In the genomic region with DNA sequence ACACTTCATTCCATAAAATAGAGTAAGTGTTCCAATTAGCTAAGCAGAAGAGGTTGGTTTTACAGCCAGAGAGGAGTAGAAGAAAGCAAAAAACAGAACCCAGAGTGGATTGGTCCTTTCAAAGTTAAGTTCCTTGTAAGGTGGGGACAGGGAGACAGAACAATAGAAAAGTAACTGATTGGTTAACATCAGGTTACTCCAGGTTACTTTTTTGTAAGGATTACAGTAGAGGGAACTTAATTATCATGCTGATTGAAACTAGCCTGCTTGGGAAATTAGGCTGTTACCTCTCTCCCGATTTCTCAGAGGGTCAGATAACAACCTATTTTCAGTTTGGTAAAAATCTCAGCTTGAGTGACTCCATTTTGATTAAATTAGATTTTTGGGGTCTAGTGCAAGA, we compare ENCODE assay signal across 22 cellular contexts.
"Had no signal": no experiment of that assay in that cellular context is flagged by ENCODE, and none has a peak within 500 bp of the region (broad histone marks: within the 10 kb centered on the region; RNA-seq: fewer than 3 reads in every experiment).

No MANE protein-coding gene starts in this region.

- H3K4me3 ChIP-seq: body of pancreas, dorsolateral prefrontal cortex, gastroesophageal sphincter, right lobe of liver, tibial nerve had no signal

- DNase-seq: activated effector memory CD4-positive, alpha-beta T cell treated with Interleukin-2 at 50 U/mL for 16 hours; activated naive CD4-positive, alpha-beta T cell treated with Interleukin-2 at 50 U/mL for 16 hours; activated T-cell treated with anti-CD3 and anti-CD28 coated beads for 4 hours; activated T-cell treated with anti-CD3 and anti-CD28 coated beads, Interleukin-2, amount 50 U/mL, for 72 hours; anterior cingulate cortex; body of pancreas; dorsolateral prefrontal cortex; effector memory CD4-positive, alpha-beta T cell; erythroblast; hippocampal formation; left cardiac atrium; left ventricle myocardium superior; right lobe of liver; stimulated activated CD4-positive, alpha-beta T cell treated with anti-CD3 and anti-CD28 coated beads, Interleukin-2, amount 100 ng/mL, for 48 hours; stimulated activated naive CD4-positive, alpha-beta T cell treated with Interleukin-2 at 50 U/mL for 16 hours; T-helper 2 cell had no signal

- H3K4me1 Mint-ChIP-seq: nephron had no signal

- H3K4me1 ChIP-seq: body of pancreas, gastroesophageal sphincter, right lobe of liver, tibial nerve had no signal

- H3K36me3 ChIP-seq: neutrophil, tibial nerve had no signal

- H3K4me3 Mint-ChIP-seq: activated naive CD8-positive, alpha-beta T cell; activated T-cell treated with anti-CD3 and anti-CD28 coated beads, Interleukin-2, amount 50 U/mL, for 72 hours; nephron had no signal

- ATAC-seq: activated T-cell treated with anti-CD3 and anti-CD28 coated beads, Interleukin-2, amount 50 U/mL, for 72 hours; body of pancreas; gastroesophageal sphincter; left cardiac atrium; left ventricle myocardium superior; right lobe of liver had no signal

- H3K27ac Mint-ChIP-seq: activated naive CD8-positive, alpha-beta T cell; activated T-cell treated with anti-CD3 and anti-CD28 coated beads, Interleukin-2, amount 50 U/mL, for 72 hours; nephron; progenitor cell of endocrine pancreas had no signal

- H3K27me3 ChIP-seq: body of pancreas, gastroesophageal sphincter, right lobe of liver, tibial nerve had no signal

- H3K27ac ChIP-seq: body of pancreas, dorsolateral prefrontal cortex, gastroesophageal sphincter, neutrophil, right lobe of liver, tibial nerve had no signal

- H3K9me3 ChIP-seq: body of pancreas, gastroesophageal sphincter, neutrophil, right lobe of liver, tibial nerve had no signal

- H3K9me3 Mint-ChIP-seq: activated T-cell treated with anti-CD3 and anti-CD28 coated beads, Interleukin-2, amount 50 U/mL, for 72 hours; nephron had no signal
